Comparison of ENCODE assay signal across 1 cellular context in genomic region chr2:120350125-120350524, GRCh38.
TF ChIP-seq lines count a peak whose summit lies in the region.

No MANE protein-coding gene starts in this region.

TF ChIP-seq in H1, 55 proteins besides CTCF, POLR2A, EP300 and RAD21:
- TF ChIP-seq RXRA (IDR thresholded peaks at IDR 0.05; ENCODE audit: insufficient read depth, low read depth, low read length) (no peak), TCF12 (IDR thresholded peaks at IDR 0.05; ENCODE audit: low read depth, low read length) (no peak), JUND (IDR thresholded peaks at IDR 0.05; ENCODE audit: low read length) (no peak), HDAC2 (IDR thresholded peaks at IDR 0.05; ENCODE audit: borderline replicate concordance in 1 of 2, low read depth in 2 of 2, low read length in 2 of 2) (no peak), RNF2 (IDR thresholded peaks at IDR 0.05; ENCODE audit: borderline replicate concordance, low read depth, low read length, missing control alignments, poor library complexity, severe bottlenecking) (no peak), CREB1 (IDR thresholded peaks at IDR 0.05) (no peak), SP1 (IDR thresholded peaks at IDR 0.05; ENCODE audit: low read depth, low read length) (no peak), CHD7 (IDR thresholded peaks at IDR 0.05; ENCODE audit: insufficient replicate concordance, low read length) (no peak), MAX (IDR thresholded peaks at IDR 0.05) (no peak), RFX5 (IDR thresholded peaks at IDR 0.05; ENCODE audit: borderline replicate concordance, low read depth, low read length) (no peak), KDM4A (IDR thresholded peaks at IDR 0.05; ENCODE audit: low read depth, low read length, severe bottlenecking) (no peak), PHF8 (conservative IDR thresholded peaks at IDR 0.05; ENCODE audit: low read depth, low read length) (no peak), JUN (IDR thresholded peaks at IDR 0.05; ENCODE audit: low read depth, low read length) (no peak), TEAD4 (IDR thresholded peaks at IDR 0.05; ENCODE audit: low read depth, low read length) (no peak), RBBP5 (IDR thresholded peaks at IDR 0.05; ENCODE audit: borderline replicate concordance, low read depth, low read length) (no peak), SUZ12 (IDR thresholded peaks at IDR 0.05; ENCODE audit: low read length) (no peak), SRF (IDR thresholded peaks at IDR 0.05; ENCODE audit: low read depth, low read length) (no peak)
TF ChIP-seq in H1: peak in this region for 0.
